ENCODE assay signal across 11 cellular contexts in genomic region chr6:166162599-166163342, GRCh38. TPM values are rescaled to one million over a fixed set of nuclear protein-coding genes. Genes with fewer than 3 reads are reported as not detected.
A peak's percentile ranks its signal among the peaks of the same experiment; 100 is the strongest.
DNase-seq lines count a peak whose midpoint lies in the region; ATAC-seq and TF ChIP-seq lines count a peak whose summit lies in the region.
"Had no signal": no experiment of that assay in that cellular context is flagged by ENCODE, and none has a peak within 500 bp of the region (broad histone marks: within the 10 kb centered on the region; RNA-seq: fewer than 3 reads in every experiment).

No MANE protein-coding gene starts in this region.

- no peak overlapping the region for H3K4me3 Mint-ChIP-seq in activated naive CD4-positive, alpha-beta T cell treated with anti-CD3 and anti-CD28 coated beads for 36 hours

- peaks cover 17 to 50% (median 33%) of the 10 kb centered on the region in 3 donors for H3K27me3 ChIP-seq in sigmoid colon
- H3K27me3 ChIP-seq in MM.1S (replicated peaks; ENCODE audit: insufficient read depth, low read length) = no peaks in the 10 kb centered on the region

- 20 to 53% methylated on average over 1 of the region's 1 CpG for WGBS in sigmoid colon, 2 donors

- H3K9me2 ChIP-seq in MM.1S (replicated peaks; ENCODE audit: insufficient read depth, low read length) = no peaks in the 10 kb centered on the region

- peaks cover 48% of the 10 kb centered on the region for H3K27me3 Mint-ChIP-seq in activated naive CD4-positive, alpha-beta T cell treated with anti-CD3 and anti-CD28 coated beads for 36 hours (ENCODE audit: low read depth)

- H3K27ac Mint-ChIP-seq in activated naive CD4-positive, alpha-beta T cell treated with anti-CD3 and anti-CD28 coated beads for 36 hours = no peak overlapping the region

- H3K4me2 ChIP-seq in MM.1S (ENCODE audit: low read depth, low read length) = no peak overlapping the region

- no peak overlapping the region for H3K9ac ChIP-seq in MM.1S (ENCODE audit: low read length)

- CTCF ChIA-PET in activated naive CD4-positive, alpha-beta T cell treated with anti-CD3 and anti-CD28 coated beads for 36 hours (lab: Charles Lee) = interaction anchor here (0.7 kb wide), 1 partner anchor 57 kb away, joined by 3 read pairs; no protein-coding TSS in a partner anchor

- no peaks in the 10 kb centered on the region for H3K79me2 ChIP-seq in MM.1S (ENCODE audit: low read length)

- TF ChIP-seq CTCF in sigmoid colon (IDR thresholded peaks at IDR 0.05) (no peak), MM.1S (IDR thresholded peaks at IDR 0.05; ENCODE audit: low read length) (no peak)

- TF ChIP-seq POLR2A in sigmoid colon (IDR thresholded peaks at IDR 0.05) = no peak

- no peaks in the 10 kb centered on the region for H3K9me3 Mint-ChIP-seq in activated naive CD4-positive, alpha-beta T cell treated with anti-CD3 and anti-CD28 coated beads for 36 hours

- peaks cover 3% of the 10 kb centered on the region for H3K4me1 Mint-ChIP-seq in activated naive CD4-positive, alpha-beta T cell treated with anti-CD3 and anti-CD28 coated beads for 36 hours (ENCODE audit: low read depth)

- intact Hi-C loops in activated naive CD4-positive, alpha-beta T cell treated with anti-CD3 and anti-CD28 coated beads for 36 hours (cut with micrococcal nuclease) = loop anchor here (2.0 to 10.0 kb wide), 2 partner anchors 96 to 222 kb away; partner anchors contain the start of gene MPC1
- intact Hi-C loops in sigmoid colon (cut with DNase I) = no loop called here

- H3K9me3 ChIP-seq in sigmoid colon (no peaks in the 10 kb centered on the region), MM.1S (replicated peaks; ENCODE audit: insufficient read depth, low read length) (no peaks in the 10 kb centered on the region)

- no peak overlapping the region for H2AFZ ChIP-seq in MM.1S (ENCODE audit: low read length)

- ATAC-seq in GM21447 (IDR thresholded peaks at IDR 0.05; ENCODE audit: unreplicated experiment) (peak; percentile 81), HG03064 (IDR thresholded peaks at IDR 0.05; ENCODE audit: low read depth, unreplicated experiment) (peak; percentile 59)
- ATAC-seq: SK-N-SH treated with all-trans-retinoic acid at 6 μM for 48 hours had no signal

- no peaks in the 10 kb centered on the region for H3K36me3 Mint-ChIP-seq in activated naive CD4-positive, alpha-beta T cell treated with anti-CD3 and anti-CD28 coated beads for 36 hours (ENCODE audit: low read depth)

- DNase-seq in activated naive CD4-positive, alpha-beta T cell treated with anti-CD3 and anti-CD28 coated beads for 36 hours = peak; percentile 61
- no peak for DNase-seq in activated naive CD4-positive, alpha-beta T cell treated with Interleukin-2 at 50 U/mL for 16 hours
- DNase-seq in sigmoid colon (peak; percentile 9), amniotic stem cell (lab: John Stamatoyannopoulos, UW) (no peak), DMS153 treated with DMSO at 0.1 percent for 48 hours (lab: John Stamatoyannopoulos, UW; ENCODE audit: unreplicated experiment) (no peak), MM.1S (no peak)
- DNase-seq: GF-D8 had no signal

- no peak for TF ChIP-seq EP300 in sigmoid colon (IDR thresholded peaks at IDR 0.05)

- H3F3A ChIP-seq in MM.1S (ENCODE audit: insufficient read depth, low read length) = no peaks in the 10 kb centered on the region

- H3K36me3 ChIP-seq in sigmoid colon (no peaks in the 10 kb centered on the region), MM.1S (replicated peaks; ENCODE audit: insufficient read depth, low read length) (no peaks in the 10 kb centered on the region)

- H4K20me1 ChIP-seq in MM.1S (ENCODE audit: insufficient read depth, low read length) = no peaks in the 10 kb centered on the region

- H3K4me1 ChIP-seq in sigmoid colon (peaks cover 0 to 17% (median 13%) of the 10 kb centered on the region in 4 donors), MM.1S (ENCODE audit: low read length) (no peaks in the 10 kb centered on the region)

- H3K4me3 ChIP-seq in sigmoid colon (no peak overlapping the region), MM.1S (ENCODE audit: low read length) (no peak overlapping the region)

- H3K27ac ChIP-seq in sigmoid colon (no peak overlapping the region), MM.1S (ENCODE audit: low read length) (no peak overlapping the region)

RNA-seq across cellular contexts. Expression of gene TBXT, which starts 4.9 kb away (rescaled TPM):
- not detected for total RNA-seq in activated naive CD4-positive, alpha-beta T cell treated with anti-CD3 and anti-CD28 coated beads for 36 hours
- total RNA-seq in sigmoid colon = not detected
- not detected for polyA plus RNA-seq in sigmoid colon
- total RNA-seq: LHCN-M2 had no signal

Comparison
In these comparisons a context has a peak if more than half of its experiments do, and no peak if none do; other contexts are left out.
1. DNase-seq: peak in activated naive CD4-positive, alpha-beta T cell treated with anti-CD3 and anti-CD28 coated beads for 36 hours (single experiment) and sigmoid colon (single experiment); none in activated naive CD4-positive, alpha-beta T cell treated with Interleukin-2 at 50 U/mL for 16 hours (single experiment), amniotic stem cell (single experiment), DMS153 treated with DMSO at 0.1 percent for 48 hours (single experiment) and MM.1S (single experiment).